Comparison of ENCODE assay signal across 8 cellular contexts in genomic region chr19:1408300-1409203, GRCh38. TPM values are rescaled to one million over a fixed set of nuclear protein-coding genes. Genes with fewer than 3 reads are reported as not detected.
DNase-seq lines count a peak whose midpoint lies in the region; ATAC-seq, FAIRE-seq and TF ChIP-seq lines count a peak whose summit lies in the region.

No MANE protein-coding gene starts in this region.

- peaks cover 23% of the 10 kb centered on the region for H3K4me1 Mint-ChIP-seq in progenitor cell of endocrine pancreas (ENCODE audit: low read depth)

- no peak for FAIRE-seq in HTR-8/SVneo (lab: Jason Lieb, UNC)

- peak overlapping the region; percentile 96 for H3K27ac Mint-ChIP-seq in progenitor cell of endocrine pancreas

- no peak for TF ChIP-seq CTCF in progenitor cell of endocrine pancreas (IDR thresholded peaks at IDR 0.05; ENCODE audit: unreplicated experiment)

- H3K9me3 Mint-ChIP-seq in progenitor cell of endocrine pancreas (ENCODE audit: low read depth): no peaks in the 10 kb centered on the region

- H3K36me3 Mint-ChIP-seq in progenitor cell of endocrine pancreas (ENCODE audit: insufficient read depth): peaks cover 3% of the 10 kb centered on the region

- H3K4me3 Mint-ChIP-seq in progenitor cell of endocrine pancreas (ENCODE audit: low read depth): peak overlapping the region; percentile 92

- H3K27me3 Mint-ChIP-seq in progenitor cell of endocrine pancreas: no peaks in the 10 kb centered on the region

- peak; percentile 4 for ATAC-seq in GM19324 (IDR thresholded peaks at IDR 0.05; ENCODE audit: low FRiP score, unreplicated experiment)
- no peak for ATAC-seq in HG03342 (IDR thresholded peaks at IDR 0.05; ENCODE audit: unreplicated experiment)
- no peak for ATAC-seq in GM21381 (IDR thresholded peaks at IDR 0.05; ENCODE audit: unreplicated experiment)

- DNase-seq in OCI-M1 (lab: John Stamatoyannopoulos, UW): peak; percentile 9
- DNase-seq in activated naive CD4-positive, alpha-beta T cell (lab: John Stamatoyannopoulos, UW): peak in 3 of 4 experiments; percentile 30 to 46 (median 42)
- peak; percentile 57 for DNase-seq in glomerular visceral epithelial cell (ENCODE audit: extremely low spot score)
- DNase-seq in progenitor cell of endocrine pancreas (ENCODE audit: low spot score, unreplicated experiment): peak; percentile 37
- no peak for DNase-seq in HTR-8/SVneo (ENCODE audit: insufficient read length, low spot score)

RNA-seq across cellular contexts. Expression of gene DAZAP1, which starts 1.2 kb away (rescaled TPM):
- total RNA-seq in progenitor cell of endocrine pancreas: 131 and 136 TPM in 2 replicates

RNA-seq across cellular contexts. Expression of gene GAMT, which starts 7.2 kb away (rescaled TPM):
- total RNA-seq in progenitor cell of endocrine pancreas: 47.0 and 48.5 TPM in 2 replicates

RNA-seq across cellular contexts. Expression of gene NDUFS7, which starts 24.8 kb away (rescaled TPM):
- total RNA-seq in progenitor cell of endocrine pancreas: 56.8 and 62.4 TPM in 2 replicates

RNA-seq across cellular contexts. Expression of gene RPS15, which starts 29.6 kb away (rescaled TPM):
- total RNA-seq in progenitor cell of endocrine pancreas: 917 and 938 TPM in 2 replicates

RNA-seq across cellular contexts. Expression of gene APC2, which starts 41.4 kb away (rescaled TPM):
- 5.2 and 5.8 TPM in 2 replicates for total RNA-seq in progenitor cell of endocrine pancreas
